ENCODE assay signal across 11 cellular contexts in genomic region chr5:175460126-175460525, GRCh38. TPM values are rescaled to one million over a fixed set of nuclear protein-coding genes. Genes with fewer than 3 reads are reported as not detected.
DNase-seq lines count a peak whose midpoint lies in the region; ATAC-seq and TF ChIP-seq lines count a peak whose summit lies in the region.
"Had no signal": no experiment of that assay in that cellular context is flagged by ENCODE, and none has a peak within 500 bp of the region (broad histone marks: within the 10 kb centered on the region; RNA-seq: fewer than 3 reads in every experiment).

No MANE protein-coding gene starts in this region.

- ATAC-seq in right lobe of liver (peak; percentile 64 to 69 (median 66)), HG02759 (IDR thresholded peaks at IDR 0.05; ENCODE audit: unreplicated experiment) (no peak)

- peak; percentile 29 for DNase-seq in Caki2 (ENCODE audit: low read depth)
- no peak for DNase-seq in HFF-Myc (ENCODE audit: extremely low read depth, low read depth)
- DNase-seq in WERI-Rb-1: no peak
- DNase-seq in right lobe of liver: no peak
- no peak for DNase-seq in stimulated activated CD4-positive, alpha-beta T cell treated with anti-CD3 and anti-CD28 coated beads, Interleukin-4, amount 100 ng/mL, for 24 hours
- DNase-seq in suprapubic skin (ENCODE audit: low spot score in 2 of 2): no peak
- DNase-seq in uterus: no peak
- DNase-seq: activated naive CD4-positive, alpha-beta T cell; NCI-H1436 had no signal

- intact Hi-C loops in right lobe of liver (cut with DNase I) (no loop called here), uterus (cut with DNase I; ENCODE audit: low total_unique reads) (no loop called here)

- H3K27ac ChIP-seq in WERI-Rb-1 (no peak overlapping the region), right lobe of liver (no peak overlapping the region), suprapubic skin (no peak overlapping the region), uterus (no peak overlapping the region)

- H3K9me3 ChIP-seq in WERI-Rb-1 (ENCODE audit: severe bottlenecking) (no peaks in the 10 kb centered on the region), right lobe of liver (no peaks in the 10 kb centered on the region), suprapubic skin (no peaks in the 10 kb centered on the region), uterus (no peaks in the 10 kb centered on the region)

- WGBS in right lobe of liver (ENCODE audit: insufficient coverage, low coverage, low lambda C conversion rate, missing lambda C conversion rate): 47% methylated on average over 7 of the region's 7 CpGs
- WGBS in suprapubic skin: 39% methylated on average over 7 of the region's 7 CpGs

- H3K36me3 ChIP-seq in WERI-Rb-1: no peaks in the 10 kb centered on the region
- no peaks in the 10 kb centered on the region for H3K36me3 ChIP-seq in right lobe of liver
- H3K36me3 ChIP-seq in suprapubic skin: no peaks in the 10 kb centered on the region
- no peaks in the 10 kb centered on the region for H3K36me3 ChIP-seq in uterus

- TF ChIP-seq CTCF in HFF-Myc (IDR thresholded peaks at IDR 0.05; ENCODE audit: low read depth, low read length, missing control alignments) (peak; percentile 32), WERI-Rb-1 (IDR thresholded peaks at IDR 0.05; ENCODE audit: low read depth, low read length) (peak; percentile 43), right lobe of liver (IDR thresholded peaks at IDR 0.05) (peak; percentile 34 to 53 (median 50)), suprapubic skin (IDR thresholded peaks at IDR 0.05) (no peak), uterus (IDR thresholded peaks at IDR 0.05) (no peak)

- H3K4me1 ChIP-seq in right lobe of liver: peaks cover 0 to 6% (median 0%) of the 10 kb centered on the region in 4 donors
- H3K4me1 ChIP-seq in suprapubic skin: no peaks in the 10 kb centered on the region
- H3K4me1 ChIP-seq in uterus: no peaks in the 10 kb centered on the region

- in situ Hi-C loops in Caki2 (cut with HindIII; ENCODE audit: low pct_unique_long_range_greater_than_20kb, low sequenced_read_pairs): no loop called here

- no peak overlapping the region for H3K4me3 ChIP-seq in HFF-Myc (replicated peaks; ENCODE audit: low read depth, low read length)
- no peak overlapping the region for H3K4me3 ChIP-seq in WERI-Rb-1 (ENCODE audit: low read depth, low read length)
- no peak overlapping the region for H3K4me3 ChIP-seq in right lobe of liver
- no peak overlapping the region for H3K4me3 ChIP-seq in suprapubic skin
- H3K4me3 ChIP-seq in uterus: no peak overlapping the region
- H3K4me3 ChIP-seq: lung had no signal

- H3K27me3 ChIP-seq in WERI-Rb-1 (ENCODE audit: insufficient read depth, low read depth, severe bottlenecking) (peaks cover 49% of the 10 kb centered on the region), right lobe of liver (no peaks in the 10 kb centered on the region), suprapubic skin (peaks cover 9% of the 10 kb centered on the region), uterus (no peaks in the 10 kb centered on the region)

- TF ChIP-seq POLR2A in right lobe of liver (IDR thresholded peaks at IDR 0.05): no peak
- no peak for TF ChIP-seq POLR2A in suprapubic skin (IDR thresholded peaks at IDR 0.05)
- TF ChIP-seq POLR2A in uterus (IDR thresholded peaks at IDR 0.05): no peak

- no peak for TF ChIP-seq EP300 in suprapubic skin (IDR thresholded peaks at IDR 0.05)

RNA-seq across cellular contexts. Expression of gene DRD1, which starts 16.1 kb away (rescaled TPM):
- total RNA-seq in Caki2 (2014; rRNA removed; shearing (Covaris generic); ENCODE audit: low replicate concordance): not detected in 2 replicates
- total RNA-seq in right lobe of liver: under 1 TPM in 3 of 6 experiments, not detected in 3; 0.06 to 0.18 (median 0.15) TPM
- under 1 TPM in 1 of 4 donors, not detected in 3; 0.42 TPM for total RNA-seq in suprapubic skin
- total RNA-seq in uterus: under 1 TPM in 1 of 4 donors, not detected in 3; 0.82 TPM

RNA-seq across cellular contexts. Expression of gene SFXN1, which starts 18.2 kb away (rescaled TPM):
- total RNA-seq in Caki2 (2014; rRNA removed; shearing (Covaris generic); ENCODE audit: low replicate concordance): 199 and 231 TPM in 2 replicates
- 100 to 1,000 TPM in 2 of 6 experiments, 10 to 100 TPM in 4; 58.9 to 123 (median 89.1) TPM for total RNA-seq in right lobe of liver
- total RNA-seq in suprapubic skin: 10 to 100 TPM; 13.5 to 37.4 (median 25.6) TPM
- total RNA-seq in uterus: 10 to 100 TPM in 3 of 4 donors, 1 to 10 TPM in 1; 4.9 to 63.5 (median 42.3) TPM

Comparison
In these comparisons a context has a peak if more than half of its experiments do, and no peak if none do; other contexts are left out.
1. CTCF ChIP-seq: peak in HFF-Myc (single experiment), WERI-Rb-1 (single experiment) and right lobe of liver (4 of 4); none in suprapubic skin (0 of 2) and uterus (0 of 4).